ENCODE assay signal across 1 cellular context in genomic region chr11:65095974-65096806, GRCh38.
TF ChIP-seq lines count a peak whose summit lies in the region.

VPS51 (plus strand) TSS chr11:65096214; CDS start chr11:65096251, 37 bp downstream.

TF ChIP-seq in GM12878, 131 proteins besides CTCF, POLR2A, EP300 and RAD21 (continued from another document and continues in another):
- TF ChIP-seq, protein P1, sequence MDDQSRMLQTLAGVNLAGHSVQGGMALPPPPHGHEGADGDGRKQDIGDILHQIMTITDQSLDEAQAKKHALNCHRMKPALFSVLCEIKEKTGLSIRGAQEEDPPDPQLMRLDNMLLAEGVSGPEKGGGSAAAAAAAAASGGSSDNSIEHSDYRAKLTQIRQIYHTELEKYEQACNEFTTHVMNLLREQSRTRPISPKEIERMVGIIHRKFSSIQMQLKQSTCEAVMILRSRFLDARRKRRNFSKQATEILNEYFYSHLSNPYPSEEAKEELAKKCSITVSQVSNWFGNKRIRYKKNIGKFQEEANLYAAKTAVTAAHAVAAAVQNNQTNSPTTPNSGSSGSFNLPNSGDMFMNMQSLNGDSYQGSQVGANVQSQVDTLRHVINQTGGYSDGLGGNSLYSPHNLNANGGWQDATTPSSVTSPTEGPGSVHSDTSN (IDR thresholded peaks at IDR 0.05; ENCODE audit: insufficient replicate concordance, low read depth, low read length), result peak; percentile 46
- TF ChIP-seq SPI1 (IDR thresholded peaks at IDR 0.05; ENCODE audit: borderline replicate concordance, insufficient read depth, low read depth, low read length) (no peak), IRF4 (IDR thresholded peaks at IDR 0.05; ENCODE audit: low read depth, low read length) (peak; percentile 93), IKZF1 (conservative IDR thresholded peaks at IDR 0.05) (peak; percentile 99), BCL11A (IDR thresholded peaks at IDR 0.05; ENCODE audit: low read depth, low read length) (peak; percentile 34; the same call in 1 of the 2 replicates), TBL1XR1 (IDR thresholded peaks at IDR 0.05; ENCODE audit: low read depth, low read length) (peak; percentile 93), JUND (IDR thresholded peaks at IDR 0.05; ENCODE audit: low read depth, low read length) (no peak), MYC (IDR thresholded peaks at IDR 0.05; ENCODE audit: insufficient read depth, insufficient read length, insufficient replicate concordance, low read length, severe bottlenecking) (peak; percentile 66), NBN (IDR thresholded peaks at IDR 0.05) (peak; percentile 96), IKZF2 (IDR thresholded peaks at IDR 0.05) (peak; percentile 85 to 92), NFIC (IDR thresholded peaks at IDR 0.05; ENCODE audit: low read depth, low read length) (peak; percentile 55; the same call in 1 of the 2 replicates), RUNX3 (IDR thresholded peaks at IDR 0.05; ENCODE audit: low read length) (peak; percentile 83), PAX5 (IDR thresholded peaks at IDR 0.05; ENCODE audit: borderline replicate concordance, low read depth, low read length) (peak; percentile 61), ZNF217 (IDR thresholded peaks at IDR 0.05) (peak; percentile 67; the same call in 1 of the 2 replicates), CBFB (IDR thresholded peaks at IDR 0.05; ENCODE audit: low read depth) (peak; percentile 74), BMI1 (IDR thresholded peaks at IDR 0.05; ENCODE audit: borderline replicate concordance) (no peak), KDM1A (IDR thresholded peaks at IDR 0.05; ENCODE audit: borderline replicate concordance) (no peak), POLR2AphosphoS2 (IDR thresholded peaks at IDR 0.05; ENCODE audit: low read depth, low read length) (peak; percentile 82), TCF3 (IDR thresholded peaks at IDR 0.05; ENCODE audit: borderline replicate concordance, insufficient read depth, low read depth, low read length) (peak; percentile 46; the same call in 1 of the 2 replicates), TCF7 (IDR thresholded peaks at IDR 0.05; ENCODE audit: borderline replicate concordance) (peak; percentile 71; the same call in 1 of the 2 replicates), KLF5 (IDR thresholded peaks at IDR 0.05; ENCODE audit: partially characterized antibody) (peak; percentile 93), YY1 (IDR thresholded peaks at IDR 0.05; ENCODE audit: low read depth, low read length) (peak; percentile 96), SMAD5 (IDR thresholded peaks at IDR 0.05; ENCODE audit: low read depth) (peak; percentile 80; the same call in 1 of the 2 replicates), MXI1 (IDR thresholded peaks at IDR 0.05; ENCODE audit: low read depth, low read length) (peak; percentile 83), ETV6 (conservative IDR thresholded peaks at IDR 0.05 in 1 of 2, IDR thresholded peaks at IDR 0.05 in 1 of 2; ENCODE audit: borderline replicate concordance in 1 of 2, low read depth in 1 of 2) (peak in 1 of 2 experiments; percentile 78; a peak in 2 of 4 replicates), SIN3A (IDR thresholded peaks at IDR 0.05; ENCODE audit: low read depth, low read length) (peak; percentile 92), SREBF1 (IDR thresholded peaks at IDR 0.05; ENCODE audit: low read length) (peak; percentile 80), ZNF592 (IDR thresholded peaks at IDR 0.05) (peak; percentile 64; the same call in 1 of the 2 replicates), HCFC1 (IDR thresholded peaks at IDR 0.05; ENCODE audit: low read length) (peak; percentile 99), HDGF (IDR thresholded peaks at IDR 0.05) (no peak), NKRF (conservative IDR thresholded peaks at IDR 0.05) (peak; percentile 82), GABPA (IDR thresholded peaks at IDR 0.05; ENCODE audit: low read depth) (peak; percentile 99), MYB (IDR thresholded peaks at IDR 0.05; ENCODE audit: borderline replicate concordance, low read depth, low read length) (peak; percentile 80; the same call in 1 of the 2 replicates), CHD1 (IDR thresholded peaks at IDR 0.05; ENCODE audit: low read depth, low read length) (no peak), MEF2B (IDR thresholded peaks at IDR 0.05; ENCODE audit: partially characterized antibody, poor library complexity, severe bottlenecking) (peak; percentile 68), SMC3 (IDR thresholded peaks at IDR 0.05; ENCODE audit: borderline replicate concordance, low read length) (no peak), SIX5 (IDR thresholded peaks at IDR 0.05; ENCODE audit: low read depth, low read length, severe bottlenecking) (peak; percentile 94), DPF2 (IDR thresholded peaks at IDR 0.05) (peak; percentile 78), CHD2 (IDR thresholded peaks at IDR 0.05; ENCODE audit: borderline replicate concordance, low read depth, low read length) (peak; percentile 64; the same call in 1 of the 2 replicates), CEBPB (IDR thresholded peaks at IDR 0.05; ENCODE audit: borderline replicate concordance in 1 of 2, low read depth in 2 of 2, low read length in 2 of 2) (0 out of 4 replicates have a peak, but pooled peaks of 1 of the 2 experiments have one; percentile 12), EED (IDR thresholded peaks at IDR 0.05; ENCODE audit: low read depth) (peak; percentile 78)
- TF ChIP-seq, protein P2, sequence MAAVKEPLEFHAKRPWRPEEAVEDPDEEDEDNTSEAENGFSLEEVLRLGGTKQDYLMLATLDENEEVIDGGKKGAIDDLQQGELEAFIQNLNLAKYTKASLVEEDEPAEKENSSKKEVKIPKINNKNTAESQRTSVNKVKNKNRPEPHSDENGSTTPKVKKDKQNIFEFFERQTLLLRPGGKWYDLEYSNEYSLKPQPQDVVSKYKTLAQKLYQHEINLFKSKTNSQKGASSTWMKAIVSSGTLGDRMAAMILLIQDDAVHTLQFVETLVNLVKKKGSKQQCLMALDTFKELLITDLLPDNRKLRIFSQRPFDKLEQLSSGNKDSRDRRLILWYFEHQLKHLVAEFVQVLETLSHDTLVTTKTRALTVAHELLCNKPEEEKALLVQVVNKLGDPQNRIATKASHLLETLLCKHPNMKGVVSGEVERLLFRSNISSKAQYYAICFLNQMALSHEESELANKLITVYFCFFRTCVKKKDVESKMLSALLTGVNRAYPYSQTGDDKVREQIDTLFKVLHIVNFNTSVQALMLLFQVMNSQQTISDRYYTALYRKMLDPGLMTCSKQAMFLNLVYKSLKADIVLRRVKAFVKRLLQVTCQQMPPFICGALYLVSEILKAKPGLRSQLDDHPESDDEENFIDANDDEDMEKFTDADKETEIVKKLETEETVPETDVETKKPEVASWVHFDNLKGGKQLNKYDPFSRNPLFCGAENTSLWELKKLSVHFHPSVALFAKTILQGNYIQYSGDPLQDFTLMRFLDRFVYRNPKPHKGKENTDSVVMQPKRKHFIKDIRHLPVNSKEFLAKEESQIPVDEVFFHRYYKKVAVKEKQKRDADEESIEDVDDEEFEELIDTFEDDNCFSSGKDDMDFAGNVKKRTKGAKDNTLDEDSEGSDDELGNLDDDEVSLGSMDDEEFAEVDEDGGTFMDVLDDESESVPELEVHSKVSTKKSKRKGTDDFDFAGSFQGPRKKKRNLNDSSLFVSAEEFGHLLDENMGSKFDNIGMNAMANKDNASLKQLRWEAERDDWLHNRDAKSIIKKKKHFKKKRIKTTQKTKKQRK (IDR thresholded peaks at IDR 0.05; ENCODE audit: low read depth, low read length), result no peak
- TF ChIP-seq, protein P3, sequence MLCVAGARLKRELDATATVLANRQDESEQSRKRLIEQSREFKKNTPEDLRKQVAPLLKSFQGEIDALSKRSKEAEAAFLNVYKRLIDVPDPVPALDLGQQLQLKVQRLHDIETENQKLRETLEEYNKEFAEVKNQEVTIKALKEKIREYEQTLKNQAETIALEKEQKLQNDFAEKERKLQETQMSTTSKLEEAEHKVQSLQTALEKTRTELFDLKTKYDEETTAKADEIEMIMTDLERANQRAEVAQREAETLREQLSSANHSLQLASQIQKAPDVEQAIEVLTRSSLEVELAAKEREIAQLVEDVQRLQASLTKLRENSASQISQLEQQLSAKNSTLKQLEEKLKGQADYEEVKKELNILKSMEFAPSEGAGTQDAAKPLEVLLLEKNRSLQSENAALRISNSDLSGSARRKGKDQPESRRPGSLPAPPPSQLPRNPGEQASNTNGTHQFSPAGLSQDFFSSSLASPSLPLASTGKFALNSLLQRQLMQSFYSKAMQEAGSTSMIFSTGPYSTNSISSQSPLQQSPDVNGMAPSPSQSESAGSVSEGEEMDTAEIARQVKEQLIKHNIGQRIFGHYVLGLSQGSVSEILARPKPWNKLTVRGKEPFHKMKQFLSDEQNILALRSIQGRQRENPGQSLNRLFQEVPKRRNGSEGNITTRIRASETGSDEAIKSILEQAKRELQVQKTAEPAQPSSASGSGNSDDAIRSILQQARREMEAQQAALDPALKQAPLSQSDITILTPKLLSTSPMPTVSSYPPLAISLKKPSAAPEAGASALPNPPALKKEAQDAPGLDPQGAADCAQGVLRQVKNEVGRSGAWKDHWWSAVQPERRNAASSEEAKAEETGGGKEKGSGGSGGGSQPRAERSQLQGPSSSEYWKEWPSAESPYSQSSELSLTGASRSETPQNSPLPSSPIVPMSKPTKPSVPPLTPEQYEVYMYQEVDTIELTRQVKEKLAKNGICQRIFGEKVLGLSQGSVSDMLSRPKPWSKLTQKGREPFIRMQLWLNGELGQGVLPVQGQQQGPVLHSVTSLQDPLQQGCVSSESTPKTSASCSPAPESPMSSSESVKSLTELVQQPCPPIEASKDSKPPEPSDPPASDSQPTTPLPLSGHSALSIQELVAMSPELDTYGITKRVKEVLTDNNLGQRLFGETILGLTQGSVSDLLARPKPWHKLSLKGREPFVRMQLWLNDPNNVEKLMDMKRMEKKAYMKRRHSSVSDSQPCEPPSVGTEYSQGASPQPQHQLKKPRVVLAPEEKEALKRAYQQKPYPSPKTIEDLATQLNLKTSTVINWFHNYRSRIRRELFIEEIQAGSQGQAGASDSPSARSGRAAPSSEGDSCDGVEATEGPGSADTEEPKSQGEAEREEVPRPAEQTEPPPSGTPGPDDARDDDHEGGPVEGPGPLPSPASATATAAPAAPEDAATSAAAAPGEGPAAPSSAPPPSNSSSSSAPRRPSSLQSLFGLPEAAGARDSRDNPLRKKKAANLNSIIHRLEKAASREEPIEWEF (IDR thresholded peaks at IDR 0.05; ENCODE audit: insufficient replicate concordance, low read depth, low read length), result no peak
- TF ChIP-seq, protein P4, sequence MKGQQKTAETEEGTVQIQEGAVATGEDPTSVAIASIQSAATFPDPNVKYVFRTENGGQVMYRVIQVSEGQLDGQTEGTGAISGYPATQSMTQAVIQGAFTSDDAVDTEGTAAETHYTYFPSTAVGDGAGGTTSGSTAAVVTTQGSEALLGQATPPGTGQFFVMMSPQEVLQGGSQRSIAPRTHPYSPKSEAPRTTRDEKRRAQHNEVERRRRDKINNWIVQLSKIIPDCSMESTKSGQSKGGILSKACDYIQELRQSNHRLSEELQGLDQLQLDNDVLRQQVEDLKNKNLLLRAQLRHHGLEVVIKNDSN (IDR thresholded peaks at IDR 0.05; ENCODE audit: borderline replicate concordance, extremely low read length, insufficient read depth, low read depth, low read length), result peak; percentile 44
